In the genomic region with DNA sequence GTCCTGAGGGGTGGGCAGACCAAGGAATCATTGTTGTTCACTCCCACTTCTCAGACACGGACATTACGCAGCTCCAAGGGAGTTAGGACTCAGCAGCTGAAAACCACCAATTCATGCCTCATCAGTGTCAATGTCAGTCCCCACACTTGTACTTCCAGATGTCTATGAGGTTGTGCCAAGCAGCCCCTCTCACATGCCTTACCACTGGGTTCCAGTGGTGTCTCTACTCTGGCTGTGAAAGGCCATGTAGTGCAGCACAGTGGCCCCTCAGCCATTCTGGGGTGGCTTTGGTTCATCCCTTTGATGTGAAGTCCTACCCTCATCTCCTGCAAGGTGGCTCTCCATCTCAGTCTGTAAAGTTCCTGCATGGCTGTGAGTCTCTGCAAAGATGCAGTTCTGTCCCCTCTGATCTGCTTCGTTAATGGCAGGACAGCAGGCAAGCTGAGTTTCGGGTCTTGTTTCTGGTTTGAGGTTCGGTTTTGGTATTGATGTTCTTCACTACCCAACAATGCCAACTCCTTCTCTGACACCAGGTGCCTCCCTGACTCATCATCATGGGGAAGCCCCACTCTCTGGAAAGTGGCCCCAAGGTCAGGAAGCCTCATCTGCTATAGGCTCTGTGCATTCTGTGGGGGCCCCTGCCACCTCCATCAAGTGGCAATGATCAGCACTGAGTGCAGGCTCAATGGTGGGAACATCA, we compare ENCODE assay signal across 12 cellular contexts. TPM values are rescaled to one million over a fixed set of nuclear protein-coding genes. Genes with fewer than 3 reads are reported as not detected.
A peak's percentile ranks its signal among the peaks of the same experiment; 100 is the strongest.
DNase-seq lines count a peak whose midpoint lies in the region; ATAC-seq and TF ChIP-seq lines count a peak whose summit lies in the region.
"Had no signal": no experiment of that assay in that cellular context is flagged by ENCODE, and none has a peak within 500 bp of the region (broad histone marks: within the 10 kb centered on the region; RNA-seq: fewer than 3 reads in every experiment).

No MANE protein-coding gene starts in this region.

- peak; percentile 89 for ATAC-seq in GM18511 (IDR thresholded peaks at IDR 0.05; ENCODE audit: unreplicated experiment)
- ATAC-seq: gastroesophageal sphincter had no signal

- H3K36me3 ChIP-seq in thyroid gland (no peaks in the 10 kb centered on the region), MG63 (no peaks in the 10 kb centered on the region)
- H3K36me3 ChIP-seq: BLaER1, gastroesophageal sphincter, SJCRH30 had no signal

- H3K9me3 ChIP-seq in thyroid gland (no peaks in the 10 kb centered on the region), MG63 (no peaks in the 10 kb centered on the region)
- H3K9me3 ChIP-seq: gastroesophageal sphincter, SJCRH30 had no signal

- H3K4me3 ChIP-seq in thyroid gland (replicated peaks in 1 of 3): no peak overlapping the region
- H3K4me3 ChIP-seq in MG63: no peak overlapping the region
- H3K4me3 ChIP-seq: BLaER1, gastroesophageal sphincter, SJCRH30 had no signal

- DNase-seq in T-helper 9 cell (peak; percentile 11), thyroid gland (no peak), MG63 (no peak), dedifferentiated amniotic fluid mesenchymal stem cell (ENCODE audit: extremely low spot score) (no peak), NCI-H774 (lab: John Stamatoyannopoulos, UW) (no peak)
- peak; percentile 85 for DNase-seq in activated naive CD4-positive, alpha-beta T cell treated with Interleukin-2 at 50 U/mL for 16 hours
- DNase-seq in stimulated activated CD4-positive, alpha-beta T cell treated with anti-CD3 and anti-CD28 coated beads, Interleukin-4, amount 100 ng/mL, for 48 hours (ENCODE audit: low read depth in 2 of 2): peak; percentile 68 to 82
- DNase-seq: NCI-H1105 treated with DMSO at 0.1 percent for 48 hours, SJCRH30 had no signal

- intact Hi-C loops in thyroid gland (cut with DNase I): loop anchor here (5.0 kb wide), 1 partner anchor 144 kb away; no protein-coding TSS in a partner anchor

- WGBS in thyroid gland, 2 donors: 91 to 98% methylated on average over 5 of the region's 5 CpGs

- H3K4me1 ChIP-seq in thyroid gland: peaks cover 9 to 12% of the 10 kb centered on the region in 2 donors
- H3K4me1 ChIP-seq: SJCRH30 had no signal

- no peak for TF ChIP-seq CTCF in thyroid gland (IDR thresholded peaks at IDR 0.05)

- H3K27me3 ChIP-seq in thyroid gland (no peaks in the 10 kb centered on the region), MG63 (no peaks in the 10 kb centered on the region)
- H3K27me3 ChIP-seq: BLaER1, gastroesophageal sphincter had no signal

- H3K27ac ChIP-seq in thyroid gland: no peak overlapping the region
- H3K27ac ChIP-seq: BLaER1, gastroesophageal sphincter, SJCRH30 had no signal

- TF ChIP-seq POLR2A in thyroid gland (IDR thresholded peaks at IDR 0.05): no peak

RNA-seq across cellular contexts. Expression of a gene that starts 14.0 kb away (rescaled TPM):
- 100 to 1,000 TPM in 3 of 4 donors, 10 to 100 TPM in 1; 82.6 to 168 (median 146) TPM for total RNA-seq in thyroid gland
- total RNA-seq in MG63 (2014; rRNA removed; shearing (Covaris generic); ENCODE audit: low replicate concordance): 465 and 564 TPM in 2 replicates

RNA-seq across cellular contexts. Expression of a gene that starts 59.1 kb away (rescaled TPM):
- 100 to 1,000 TPM in 1 of 4 donors, 10 to 100 TPM in 3; 41.3 to 107 (median 58.6) TPM for total RNA-seq in thyroid gland
- total RNA-seq in MG63 (2014; rRNA removed; shearing (Covaris generic); ENCODE audit: low replicate concordance): 0.59 TPM in 1 of 2 replicates, not detected in the other

Comparison
In these comparisons a context has a peak if more than half of its experiments do, and no peak if none do; other contexts are left out.
1. DNase-seq: peak in T-helper 9 cell (single experiment), activated naive CD4-positive, alpha-beta T cell treated with Interleukin-2 at 50 U/mL for 16 hours (single experiment) and stimulated activated CD4-positive, alpha-beta T cell treated with anti-CD3 and anti-CD28 coated beads, Interleukin-4, amount 100 ng/mL, for 48 hours (2 of 2); none in thyroid gland (0 of 2), MG63 (single experiment), dedifferentiated amniotic fluid mesenchymal stem cell (single experiment) and NCI-H774 (single experiment).
2. RNA of a gene that starts 59.1 kb away (total RNA-seq): 41.3 to 107 TPM in thyroid gland; 0.59 TPM in MG63; every median in the first group is over 10 times any median in the second.